16 cellular contexts compared by ENCODE assay signal in the genomic region with DNA sequence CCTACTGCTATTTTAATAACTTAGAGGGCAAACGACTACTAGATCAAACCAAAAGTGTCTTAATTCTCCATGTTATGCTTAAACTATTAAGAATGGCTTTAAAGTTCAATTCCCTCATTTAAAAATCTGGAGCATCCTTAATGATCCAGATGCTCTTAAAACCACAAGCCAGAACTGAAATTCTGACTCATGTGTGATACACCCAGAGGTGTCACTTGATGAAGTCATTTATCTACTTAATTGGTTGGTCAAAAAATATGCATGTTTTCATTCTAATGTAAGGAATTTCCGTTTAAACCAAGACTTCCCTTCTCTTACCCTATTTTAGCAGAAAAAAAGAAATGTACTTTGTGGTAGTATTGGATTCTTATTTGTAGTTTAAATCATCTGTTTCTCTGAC.
DNase-seq lines count a peak whose midpoint lies in the region; ATAC-seq and TF ChIP-seq lines count a peak whose summit lies in the region.
"Had no signal": no experiment of that assay in that cellular context is flagged by ENCODE, and none has a peak within 500 bp of the region (broad histone marks: within the 10 kb centered on the region; RNA-seq: fewer than 3 reads in every experiment).

No MANE protein-coding gene starts in this region.

- ATAC-seq in stimulated activated naive CD8-positive, alpha-beta T cell treated with anti-CD3 and anti-CD28 coated beads, Interleukin-15, Interleukin-2, amounts not matched to agents 100 U/mL and 50 U/mL, for 24 hours: no peak
- no peak for ATAC-seq in HG02973 (IDR thresholded peaks at IDR 0.05; ENCODE audit: unreplicated experiment)
- ATAC-seq: GM12878 had no signal

- no peak for TF ChIP-seq CTCF in astrocyte of the spinal cord (IDR thresholded peaks at IDR 0.05; ENCODE audit: low read depth, low read length)

- DNase-seq in EH (ENCODE audit: low read depth): peak; percentile 91
- DNase-seq in M059J (ENCODE audit: low read depth): peak; percentile 10
- DNase-seq in astrocyte of the spinal cord (ENCODE audit: low read depth, low spot score): peak; percentile 48
- DNase-seq in skeletal muscle cell (ENCODE audit: low read depth): peak; percentile 1
- no peak for DNase-seq in cerebellar cortex (ENCODE audit: low spot score)
- DNase-seq in stimulated activated naive CD8-positive, alpha-beta T cell treated with anti-CD3 and anti-CD28 coated beads, Interleukin-15, Interleukin-2, amounts not matched to agents 100 U/mL and 50 U/mL, for 24 hours: no peak
- DNase-seq: Calu3; CD4-positive, alpha-beta T cell; HCEC 1CT; MG63; NCI-H1092 treated with DMSO at 0.1 percent for 48 hours; NCI-H226; NCI-H69; SHP77 had no signal

- H3K4me3 ChIP-seq in astrocyte of the spinal cord (ENCODE audit: low read depth, low read length) (no peak overlapping the region), skeletal muscle cell (ENCODE audit: low read depth, low read length) (no peak overlapping the region)
- H3K4me3 ChIP-seq: GM12878, MG63 had no signal

- in situ Hi-C loops in astrocyte of the spinal cord (cut with HindIII; ENCODE audit: low sequenced_read_pairs): no loop called here

Comparison
In these comparisons a context has a peak if more than half of its experiments do, and no peak if none do; other contexts are left out.
1. DNase-seq: peak in EH (single experiment), M059J (single experiment), astrocyte of the spinal cord (single experiment) and skeletal muscle cell (single experiment); none in cerebellar cortex (single experiment) and stimulated activated naive CD8-positive, alpha-beta T cell treated with anti-CD3 and anti-CD28 coated beads, Interleukin-15, Interleukin-2, amounts not matched to agents 100 U/mL and 50 U/mL, for 24 hours (single experiment).